ENCODE assay signal across 17 cellular contexts in genomic region chr6:6930223-6930880, GRCh38.
"Had no signal": no experiment of that assay in that cellular context is flagged by ENCODE, and none has a peak within 500 bp of the region (broad histone marks: within the 10 kb centered on the region; RNA-seq: fewer than 3 reads in every experiment).

No MANE protein-coding gene starts in this region.

- ATAC-seq: activated naive CD8-positive, alpha-beta T cell treated with anti-CD3 and anti-CD28 coated beads, Interleukin-2, amount 50 U/mL, for 24 hours; heart right ventricle; naive thymus-derived CD8-positive, alpha-beta T cell; T-cell had no signal

- H3K27ac ChIP-seq: coronary artery, pancreas, sigmoid colon had no signal

- H3K4me3 ChIP-seq: coronary artery, heart right ventricle, pancreas, sigmoid colon had no signal

- H3K4me1 ChIP-seq: pancreas, sigmoid colon had no signal

- DNase-seq: activated CD4-positive, alpha-beta T cell treated with anti-CD3 and anti-CD28 coated beads, Interleukin-2, amount 50 U/mL, for 1 hour; activated CD4-positive, CD25-positive, alpha-beta regulatory T cell treated with anti-CD3 and anti-CD28 coated beads, Interleukin-2, amount 50 U/mL, for 72 hours; activated CD8-positive, alpha-beta memory T cell treated with anti-CD3 and anti-CD28 coated beads, Interleukin-2, amount 50 U/mL, for 4 hours; activated effector memory CD4-positive, alpha-beta T cell treated with Interleukin-2 at 50 U/mL for 16 hours; activated naive CD4-positive, alpha-beta T cell treated with anti-CD3 and anti-CD28 coated beads, Interleukin-2, amount 10 ng/mL, durations not matched to agents 7 days and 5 days; activated naive CD8-positive, alpha-beta T cell treated with anti-CD3 and anti-CD28 coated beads, Interleukin-2, amount 50 U/mL, for 24 hours; activated T-cell treated with anti-CD3 and anti-CD28 coated beads, Interleukin-2, amount 50 U/mL, for 48 hours; aorta; erythroblast; heart right ventricle; naive thymus-derived CD8-positive, alpha-beta T cell; pancreas; sigmoid colon; stimulated activated naive CD4-positive, alpha-beta T cell treated with Interleukin-2 at 50 U/mL for 16 hours; T-cell; T1000 had no signal

- H3K9me3 ChIP-seq: heart right ventricle, pancreas, sigmoid colon had no signal

- H3K36me3 ChIP-seq: heart right ventricle, pancreas, sigmoid colon had no signal

- H3K27me3 ChIP-seq: heart right ventricle, pancreas, sigmoid colon had no signal
